In the genomic region with DNA sequence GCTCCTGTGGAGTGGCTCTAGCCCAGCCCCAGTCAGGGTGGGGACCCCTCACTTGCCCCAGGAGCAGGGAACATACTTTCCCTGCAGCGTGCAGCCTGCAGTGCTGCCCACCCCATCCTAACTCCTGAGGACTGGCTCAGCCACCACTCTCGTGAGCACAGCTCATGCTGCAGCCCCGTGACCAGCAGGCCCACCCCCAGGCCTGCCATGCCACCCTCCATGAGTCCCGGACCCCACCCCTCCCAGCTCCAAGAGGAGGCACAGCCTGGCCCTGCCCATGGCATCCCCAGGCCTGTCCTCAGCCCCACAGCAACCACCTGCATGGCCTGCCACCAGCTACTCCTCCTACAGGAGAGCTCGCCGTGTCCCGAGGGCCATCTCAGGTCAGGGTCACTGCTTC, we compare ENCODE assay signal across 1 cellular context.
TF ChIP-seq lines count a peak whose summit lies in the region.

No MANE protein-coding gene starts in this region.

TF ChIP-seq in HepG2, 621 proteins besides CTCF, POLR2A, EP300 and RAD21:
- TF ChIP-seq SP2 (CRISPR knock-in tag; IDR thresholded peaks at IDR 0.05): no peak
- TF ChIP-seq, protein P1, sequence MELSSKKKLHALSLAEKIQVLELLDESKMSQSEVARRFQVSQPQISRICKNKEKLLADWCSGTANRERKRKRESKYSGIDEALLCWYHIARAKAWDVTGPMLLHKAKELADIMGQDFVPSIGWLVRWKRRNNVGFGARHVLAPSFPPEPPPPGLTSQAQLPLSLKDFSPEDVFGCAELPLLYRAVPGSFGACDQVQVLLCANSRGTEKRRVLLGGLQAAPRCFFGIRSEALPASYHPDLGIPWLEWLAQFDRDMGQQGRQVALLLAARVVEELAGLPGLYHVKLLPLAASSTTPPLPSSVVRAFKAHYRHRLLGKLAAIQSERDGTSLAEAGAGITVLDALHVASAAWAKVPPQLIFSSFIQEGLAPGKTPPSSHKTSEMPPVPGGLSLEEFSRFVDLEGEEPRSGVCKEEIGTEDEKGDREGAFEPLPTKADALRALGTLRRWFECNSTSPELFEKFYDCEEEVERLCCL (CRISPR knock-in tag; IDR thresholded peaks at IDR 0.05; ENCODE audit: borderline replicate concordance): no peak
- TF ChIP-seq SMARCE1 (IDR thresholded peaks at IDR 0.05; ENCODE audit: borderline replicate concordance): no peak
- TF ChIP-seq ZBTB7A (CRISPR knock-in tag; IDR thresholded peaks at IDR 0.05): no peak
- TF ChIP-seq, protein P2, sequence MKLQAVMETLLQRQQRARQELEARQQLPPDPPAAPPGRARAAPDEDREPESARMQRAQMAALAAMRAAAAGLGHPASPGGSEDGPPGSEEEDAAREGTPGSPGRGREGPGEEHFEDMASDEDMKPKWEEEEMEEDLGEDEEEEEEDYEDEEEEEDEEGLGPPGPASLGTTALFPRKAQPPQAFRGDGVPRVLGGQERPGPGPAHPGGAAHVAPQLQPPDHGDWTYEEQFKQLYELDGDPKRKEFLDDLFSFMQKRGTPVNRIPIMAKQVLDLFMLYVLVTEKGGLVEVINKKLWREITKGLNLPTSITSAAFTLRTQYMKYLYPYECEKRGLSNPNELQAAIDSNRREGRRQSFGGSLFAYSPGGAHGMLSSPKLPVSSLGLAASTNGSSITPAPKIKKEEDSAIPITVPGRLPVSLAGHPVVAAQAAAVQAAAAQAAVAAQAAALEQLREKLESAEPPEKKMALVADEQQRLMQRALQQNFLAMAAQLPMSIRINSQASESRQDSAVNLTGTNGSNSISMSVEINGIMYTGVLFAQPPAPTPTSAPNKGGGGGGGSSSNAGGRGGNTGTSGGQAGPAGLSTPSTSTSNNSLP (IDR thresholded peaks at IDR 0.05; ENCODE audit: low read depth, low read length): no peak
- no peak for TF ChIP-seq ZNF660 (CRISPR knock-in tag; IDR thresholded peaks at IDR 0.05; ENCODE audit: borderline replicate concordance, low read depth)
- no peak for TF ChIP-seq SIX1 (CRISPR knock-in tag; IDR thresholded peaks at IDR 0.05; ENCODE audit: borderline replicate concordance)
- TF ChIP-seq, protein P3, sequence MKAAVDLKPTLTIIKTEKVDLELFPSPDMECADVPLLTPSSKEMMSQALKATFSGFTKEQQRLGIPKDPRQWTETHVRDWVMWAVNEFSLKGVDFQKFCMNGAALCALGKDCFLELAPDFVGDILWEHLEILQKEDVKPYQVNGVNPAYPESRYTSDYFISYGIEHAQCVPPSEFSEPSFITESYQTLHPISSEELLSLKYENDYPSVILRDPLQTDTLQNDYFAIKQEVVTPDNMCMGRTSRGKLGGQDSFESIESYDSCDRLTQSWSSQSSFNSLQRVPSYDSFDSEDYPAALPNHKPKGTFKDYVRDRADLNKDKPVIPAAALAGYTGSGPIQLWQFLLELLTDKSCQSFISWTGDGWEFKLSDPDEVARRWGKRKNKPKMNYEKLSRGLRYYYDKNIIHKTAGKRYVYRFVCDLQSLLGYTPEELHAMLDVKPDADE (CRISPR knock-in tag; IDR thresholded peaks at IDR 0.05): no peak
- TF ChIP-seq, protein P4, sequence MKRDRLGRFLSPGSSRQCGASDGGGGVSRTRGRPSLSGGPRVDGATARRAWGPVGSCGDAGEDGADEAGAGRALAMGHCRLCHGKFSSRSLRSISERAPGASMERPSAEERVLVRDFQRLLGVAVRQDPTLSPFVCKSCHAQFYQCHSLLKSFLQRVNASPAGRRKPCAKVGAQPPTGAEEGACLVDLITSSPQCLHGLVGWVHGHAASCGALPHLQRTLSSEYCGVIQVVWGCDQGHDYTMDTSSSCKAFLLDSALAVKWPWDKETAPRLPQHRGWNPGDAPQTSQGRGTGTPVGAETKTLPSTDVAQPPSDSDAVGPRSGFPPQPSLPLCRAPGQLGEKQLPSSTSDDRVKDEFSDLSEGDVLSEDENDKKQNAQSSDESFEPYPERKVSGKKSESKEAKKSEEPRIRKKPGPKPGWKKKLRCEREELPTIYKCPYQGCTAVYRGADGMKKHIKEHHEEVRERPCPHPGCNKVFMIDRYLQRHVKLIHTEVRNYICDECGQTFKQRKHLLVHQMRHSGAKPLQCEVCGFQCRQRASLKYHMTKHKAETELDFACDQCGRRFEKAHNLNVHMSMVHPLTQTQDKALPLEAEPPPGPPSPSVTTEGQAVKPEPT (CRISPR knock-in tag; IDR thresholded peaks at IDR 0.05; ENCODE audit: low read depth): no peak
- no peak for TF ChIP-seq GABPB1 (CRISPR knock-in tag; IDR thresholded peaks at IDR 0.05)
- no peak for TF ChIP-seq ZMYM3 (CRISPR knock-in tag; IDR thresholded peaks at IDR 0.05)
- TF ChIP-seq, protein P5, sequence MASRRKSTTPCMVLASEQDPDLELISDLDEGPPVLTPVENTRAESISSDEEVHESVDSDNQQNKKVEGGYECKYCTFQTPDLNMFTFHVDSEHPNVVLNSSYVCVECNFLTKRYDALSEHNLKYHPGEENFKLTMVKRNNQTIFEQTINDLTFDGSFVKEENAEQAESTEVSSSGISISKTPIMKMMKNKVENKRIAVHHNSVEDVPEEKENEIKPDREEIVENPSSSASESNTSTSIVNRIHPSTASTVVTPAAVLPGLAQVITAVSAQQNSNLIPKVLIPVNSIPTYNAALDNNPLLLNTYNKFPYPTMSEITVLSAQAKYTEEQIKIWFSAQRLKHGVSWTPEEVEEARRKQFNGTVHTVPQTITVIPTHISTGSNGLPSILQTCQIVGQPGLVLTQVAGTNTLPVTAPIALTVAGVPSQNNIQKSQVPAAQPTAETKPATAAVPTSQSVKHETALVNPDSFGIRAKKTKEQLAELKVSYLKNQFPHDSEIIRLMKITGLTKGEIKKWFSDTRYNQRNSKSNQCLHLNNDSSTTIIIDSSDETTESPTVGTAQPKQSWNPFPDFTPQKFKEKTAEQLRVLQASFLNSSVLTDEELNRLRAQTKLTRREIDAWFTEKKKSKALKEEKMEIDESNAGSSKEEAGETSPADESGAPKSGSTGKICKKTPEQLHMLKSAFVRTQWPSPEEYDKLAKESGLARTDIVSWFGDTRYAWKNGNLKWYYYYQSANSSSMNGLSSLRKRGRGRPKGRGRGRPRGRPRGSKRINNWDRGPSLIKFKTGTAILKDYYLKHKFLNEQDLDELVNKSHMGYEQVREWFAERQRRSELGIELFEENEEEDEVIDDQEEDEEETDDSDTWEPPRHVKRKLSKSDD (CRISPR knock-in tag; IDR thresholded peaks at IDR 0.05; ENCODE audit: low read depth): no peak
- TF ChIP-seq ZNF850 (CRISPR knock-in tag; conservative IDR thresholded peaks at IDR 0.05): no peak
- TF ChIP-seq KAT7 (CRISPR knock-in tag; IDR thresholded peaks at IDR 0.05; ENCODE audit: borderline replicate concordance): no peak
TF ChIP-seq in HepG2: peak in this region for 0.
